Comparison of ENCODE assay signal across 12 cellular contexts in the genomic region with DNA sequence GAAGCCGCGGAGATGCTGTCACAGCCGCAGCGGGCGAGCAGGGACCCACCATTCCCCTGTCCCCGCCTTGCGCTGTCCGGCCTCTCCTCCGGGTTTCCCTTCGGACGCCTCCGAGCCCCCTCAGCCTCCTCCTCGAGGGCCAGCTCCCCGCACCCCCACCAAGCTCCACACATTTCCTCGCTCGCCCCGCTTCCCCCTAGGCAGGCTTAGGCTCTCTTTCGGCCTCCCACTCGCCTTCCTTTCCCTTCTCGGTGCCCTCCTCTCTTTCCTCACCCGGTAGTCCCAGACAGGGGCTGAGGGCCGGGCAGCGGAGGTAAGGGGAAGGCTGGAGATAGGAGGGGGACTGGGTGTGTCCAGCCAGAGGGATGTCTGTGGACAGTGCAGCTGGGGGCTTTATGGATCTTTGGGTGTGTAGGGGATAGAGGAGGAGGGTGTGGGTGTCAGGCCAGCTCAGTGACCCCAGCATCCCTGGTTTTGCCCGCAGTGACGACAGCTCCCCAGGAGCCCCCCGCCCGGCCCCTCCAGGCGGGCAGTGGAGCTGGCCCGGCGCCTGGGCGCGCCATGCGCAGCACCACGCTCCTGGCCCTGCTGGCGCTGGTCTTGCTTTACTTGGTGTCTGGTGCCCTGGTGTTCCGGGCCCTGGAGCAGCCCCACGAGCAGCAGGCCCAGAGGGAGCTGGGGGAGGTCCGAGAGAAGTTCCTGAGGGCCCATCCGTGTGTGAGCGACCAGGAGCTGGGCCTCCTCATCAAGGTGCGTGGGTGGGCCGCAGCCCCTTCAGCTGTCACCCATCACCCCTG. TPM values are rescaled to one million over a fixed set of nuclear protein-coding genes. Genes with fewer than 3 reads are reported as not detected.
DNase-seq lines count a peak whose midpoint lies in the region; ATAC-seq and TF ChIP-seq lines count a peak whose summit lies in the region.
"Had no signal": no experiment of that assay in that cellular context is flagged by ENCODE, and none has a peak within 500 bp of the region (broad histone marks: within the 10 kb centered on the region; RNA-seq: fewer than 3 reads in every experiment).

No MANE protein-coding gene starts in this region.

- 30 to 33% methylated on average over 31 to 34 of the region's 42 CpGs for WGBS in lower leg skin, 2 donors

- no peaks in the 10 kb centered on the region for H3K36me3 Mint-ChIP-seq in chondrocyte (ENCODE audit: low read depth)
- peaks cover 0 to 3% (median 0%) of the 10 kb centered on the region in 5 donors for H3K36me3 Mint-ChIP-seq in naive thymus-derived CD4-positive, alpha-beta T cell

- in situ Hi-C loops in GM13976 (cut with MboI; ENCODE audit: low sequenced_read_pairs, unreplicated experiment) = loop anchor here (25.0 kb wide), 1 partner anchor 305 kb away; the partner anchor contains the start of gene OTUB1

- DNase-seq in stimulated activated naive CD8-positive, alpha-beta T cell treated with anti-CD3 and anti-CD28 coated beads, Interleukin-15, amount 100 ng/mL, for 72 hours = no peak
- no peak for DNase-seq in stimulated activated naive CD8-positive, alpha-beta T cell treated with anti-CD3 and anti-CD28 coated beads, Interleukin-15, Interleukin-2, amounts not matched to agents 100 U/mL and 50 U/mL, for 24 hours
- no peak for DNase-seq in chondrocyte (ENCODE audit: low spot score)
- no peak for DNase-seq in naive thymus-derived CD4-positive, alpha-beta T cell
- no peak for DNase-seq in GM13976 (ENCODE audit: low spot score)
- no peak for DNase-seq in AG08395 (ENCODE audit: low spot score)
- no peak for DNase-seq in NCI-H446 treated with DMSO at 0.1 percent for 48 hours (lab: John Stamatoyannopoulos, UW)
- no peak for DNase-seq in lower leg skin (ENCODE audit: low spot score in 2 of 2)
- DNase-seq: DND-41, SJCRH30, uterus had no signal

- no peak for ATAC-seq in stimulated activated naive CD8-positive, alpha-beta T cell treated with anti-CD3 and anti-CD28 coated beads, Interleukin-15, amount 100 ng/mL, for 72 hours
- ATAC-seq in stimulated activated naive CD8-positive, alpha-beta T cell treated with anti-CD3 and anti-CD28 coated beads, Interleukin-15, Interleukin-2, amounts not matched to agents 100 U/mL and 50 U/mL, for 24 hours = no peak
- no peak for ATAC-seq in naive thymus-derived CD4-positive, alpha-beta T cell

- H3K4me1 Mint-ChIP-seq in stimulated activated naive CD8-positive, alpha-beta T cell treated with anti-CD3 and anti-CD28 coated beads, Interleukin-15, amount 100 ng/mL, for 72 hours = peaks cover 26% of the 10 kb centered on the region
- peaks cover 16% of the 10 kb centered on the region for H3K4me1 Mint-ChIP-seq in chondrocyte (ENCODE audit: low read depth)
- H3K4me1 Mint-ChIP-seq in naive thymus-derived CD4-positive, alpha-beta T cell = peaks cover 9 to 13% (median 10%) of the 10 kb centered on the region in 7 donors

- H3K9me3 ChIP-seq in naive thymus-derived CD4-positive, alpha-beta T cell (ENCODE audit: control insufficient read depth in 2 of 3, low read length in 3 of 3) = no peaks in the 10 kb centered on the region
- H3K9me3 ChIP-seq: SJCRH30, uterus had no signal

- H3K27me3 ChIP-seq in naive thymus-derived CD4-positive, alpha-beta T cell (ENCODE audit: control insufficient read depth in 2 of 2, insufficient read depth in 2 of 2, low read length in 2 of 2) = peaks cover 0 to 15% of the 10 kb centered on the region in 2 donors

- intact Hi-C loops in naive thymus-derived CD4-positive, alpha-beta T cell (cut with micrococcal nuclease) = loop anchor here in 1 of 2 donors (1.0 kb wide), 1 partner anchor 9 kb away; no protein-coding TSS in a partner anchor
- intact Hi-C loops in lower leg skin (cut with DNase I; ENCODE audit: low total_unique reads) = no loop called here

- CTCF ChIA-PET in naive thymus-derived CD4-positive, alpha-beta T cell (lab: Charles Lee) = interaction anchor here (0.5 kb wide), 1 partner anchor 88 kb away, joined by 3 read pairs; no protein-coding TSS in a partner anchor

- H3K9me3 Mint-ChIP-seq in stimulated activated naive CD8-positive, alpha-beta T cell treated with anti-CD3 and anti-CD28 coated beads, Interleukin-15, amount 100 ng/mL, for 72 hours = no peaks in the 10 kb centered on the region
- no peaks in the 10 kb centered on the region for H3K9me3 Mint-ChIP-seq in chondrocyte (ENCODE audit: low read depth)
- peaks cover 0 to 2% (median 0%) of the 10 kb centered on the region in 11 donors for H3K9me3 Mint-ChIP-seq in naive thymus-derived CD4-positive, alpha-beta T cell

- peaks cover 68% of the 10 kb centered on the region for H3K27me3 Mint-ChIP-seq in stimulated activated naive CD8-positive, alpha-beta T cell treated with anti-CD3 and anti-CD28 coated beads, Interleukin-15, amount 100 ng/mL, for 72 hours
- peaks cover 16% of the 10 kb centered on the region for H3K27me3 Mint-ChIP-seq in chondrocyte (ENCODE audit: low read depth)
- peaks cover 45 to 65% (median 51%) of the 10 kb centered on the region in 5 donors for H3K27me3 Mint-ChIP-seq in naive thymus-derived CD4-positive, alpha-beta T cell

- TF ChIP-seq POLR2A in lower leg skin (IDR thresholded peaks at IDR 0.05) = no peak

- POLR2A ChIA-PET in naive thymus-derived CD4-positive, alpha-beta T cell (lab: Charles Lee) = interaction anchor here (1.1 to 1.3 kb wide), 2 partner anchors 8 to 107 kb away, joined by 3 to 6 read pairs; partner anchors contain the start of genes BAD and STIP1

- TF ChIP-seq CTCF in chondrocyte (IDR thresholded peaks at IDR 0.05) = no peak
- no peak for TF ChIP-seq CTCF in GM13976 (IDR thresholded peaks at IDR 0.05; ENCODE audit: borderline replicate concordance, control extremely low read depth, extremely low read depth, insufficient read depth, missing control alignments)
- TF ChIP-seq CTCF in lower leg skin (IDR thresholded peaks at IDR 0.05) = no peak

- no peak overlapping the region for H3K27ac ChIP-seq in naive thymus-derived CD4-positive, alpha-beta T cell (ENCODE audit: low read depth, low read length)
- H3K27ac ChIP-seq: SJCRH30, uterus had no signal

- no peak overlapping the region for H3K4me3 ChIP-seq in naive thymus-derived CD4-positive, alpha-beta T cell (ENCODE audit: low read length)
- no peak overlapping the region for H3K4me3 ChIP-seq in lower leg skin (ENCODE audit: low read depth, poor library complexity, severe bottlenecking)
- H3K4me3 ChIP-seq: SJCRH30, uterus had no signal

- H3K27ac Mint-ChIP-seq in stimulated activated naive CD8-positive, alpha-beta T cell treated with anti-CD3 and anti-CD28 coated beads, Interleukin-15, amount 100 ng/mL, for 72 hours = peak overlapping the region in 1 of 2 donors; percentile 14
- no peak overlapping the region for H3K27ac Mint-ChIP-seq in chondrocyte (ENCODE audit: unreplicated experiment)
- peak overlapping the region in 1 of 9 donors; percentile 43 for H3K27ac Mint-ChIP-seq in naive thymus-derived CD4-positive, alpha-beta T cell

- H3K4me3 Mint-ChIP-seq in stimulated activated naive CD8-positive, alpha-beta T cell treated with anti-CD3 and anti-CD28 coated beads, Interleukin-15, amount 100 ng/mL, for 72 hours = peak overlapping the region; percentile 46 to 77
- peak overlapping the region; percentile 51 for H3K4me3 Mint-ChIP-seq in chondrocyte (ENCODE audit: unreplicated experiment)
- peak overlapping the region in 9 of 10 donors; percentile 36 to 83 (median 66) for H3K4me3 Mint-ChIP-seq in naive thymus-derived CD4-positive, alpha-beta T cell

- no peaks in the 10 kb centered on the region for H3K36me3 ChIP-seq in naive thymus-derived CD4-positive, alpha-beta T cell (ENCODE audit: control insufficient read depth in 2 of 3, insufficient read depth in 3 of 3, low read length in 3 of 3)
- H3K36me3 ChIP-seq: SJCRH30, uterus had no signal

- no peaks in the 10 kb centered on the region for H3K4me1 ChIP-seq in naive thymus-derived CD4-positive, alpha-beta T cell (ENCODE audit: control insufficient read depth in 2 of 2, insufficient read depth in 2 of 2, low read length in 2 of 2)
- H3K4me1 ChIP-seq: SJCRH30 had no signal

RNA-seq across cellular contexts. Expression of gene KCNK4, which starts 1.6 kb away (rescaled TPM):
- total RNA-seq in chondrocyte (0.22 to 0.39 TPM in 2 of 3 replicates, not detected in the other), lower leg skin (not detected)
- total RNA-seq in naive thymus-derived CD4-positive, alpha-beta T cell = under 1 TPM in 1 of 5 experiments, not detected in 4; 0.42 TPM
- not detected for polyA plus RNA-seq in naive thymus-derived CD4-positive, alpha-beta T cell
- total RNA-seq: glomerular endothelial cell, SJCRH30 had no signal

RNA-seq across cellular contexts. Expression of gene GPR137, which starts 7.0 kb away (rescaled TPM):
- total RNA-seq in chondrocyte (57.8 to 64.8 TPM (median 59.2 TPM) in 3 replicates), lower leg skin (10 to 100 TPM; 12.2 to 31.6 (median 30.4) TPM)
- total RNA-seq in naive thymus-derived CD4-positive, alpha-beta T cell = 10 to 100 TPM; 25.2 to 45.9 (median 34.3) TPM
- polyA plus RNA-seq in naive thymus-derived CD4-positive, alpha-beta T cell = 1 to 10 TPM; 4.9 to 5.4 TPM

RNA-seq across cellular contexts. Expression of gene CATSPERZ, which starts 7.5 kb away (rescaled TPM):
- total RNA-seq in chondrocyte = 0.92 to 1.0 TPM in 2 of 3 replicates, not detected in the other
- under 1 TPM in 1 of 5 experiments, not detected in 4; 0.60 TPM for total RNA-seq in naive thymus-derived CD4-positive, alpha-beta T cell
- not detected for polyA plus RNA-seq in naive thymus-derived CD4-positive, alpha-beta T cell
- total RNA-seq in lower leg skin = not detected
- total RNA-seq: glomerular endothelial cell, SJCRH30, uterus had no signal

RNA-seq across cellular contexts. Expression of gene BAD, which starts 8.2 kb away (rescaled TPM):
- 55.5 to 58.8 TPM (median 56.8 TPM) in 3 replicates for total RNA-seq in chondrocyte
- 10 to 100 TPM; 17.5 to 41.1 (median 22.7) TPM for total RNA-seq in naive thymus-derived CD4-positive, alpha-beta T cell
- 10 to 100 TPM; 40.3 TPM for polyA plus RNA-seq in naive thymus-derived CD4-positive, alpha-beta T cell
- 10 to 100 TPM; 65.9 to 99.7 (median 89.4) TPM for total RNA-seq in lower leg skin

RNA-seq across cellular contexts. Expression of gene ESRRA, which starts 12.7 kb away (rescaled TPM):
- total RNA-seq in chondrocyte = 25.6 to 30.7 TPM (median 29.6 TPM) in 3 replicates
- 10 to 100 TPM; 23.7 to 42.0 (median 27.9) TPM for total RNA-seq in naive thymus-derived CD4-positive, alpha-beta T cell
- polyA plus RNA-seq in naive thymus-derived CD4-positive, alpha-beta T cell = 10 to 100 TPM in 1 of 2 donors, 1 to 10 TPM in 1; 5.3 to 12.9 TPM
- 100 to 1,000 TPM in 2 of 4 donors, 10 to 100 TPM in 2; 49.2 to 108 (median 79.3) TPM for total RNA-seq in lower leg skin
